ENCODE assay signal across 8 cellular contexts in genomic region chr3:44648564-44649229, GRCh38. TPM values are rescaled to one million over a fixed set of nuclear protein-coding genes. Genes with fewer than 3 reads are reported as not detected.
DNase-seq lines count a peak whose midpoint lies in the region; ATAC-seq and TF ChIP-seq lines count a peak whose summit lies in the region.

ZNF35 (plus strand) TSS chr3:44648732; CDS start chr3:44651068, 2,336 bp downstream.

- H3K9me3 Mint-ChIP-seq in IgD-negative memory B cell (peaks cover 2 to 20% (median 3%) of the 10 kb centered on the region in 3 donors), progenitor cell of endocrine pancreas (ENCODE audit: low read depth) (peaks cover 16% of the 10 kb centered on the region)

- H3K27ac Mint-ChIP-seq in IgD-negative memory B cell (peak within 1 kb of the TSS; percentile 5 to 90 (median 83)), progenitor cell of endocrine pancreas (peak within 1 kb of the TSS; percentile 96)

- DNase-seq in GM04503 (ENCODE audit: low read depth) (peak; percentile 56), RKO (ENCODE audit: low spot score) (peak; percentile 95), astrocyte of the hippocampus (ENCODE audit: low read depth, low spot score) (peak; percentile 91), hepatic stellate cell (ENCODE audit: low spot score) (peak; percentile 90), progenitor cell of endocrine pancreas (ENCODE audit: low spot score, unreplicated experiment) (peak; percentile 60), T-helper 9 cell (no peak)

- peaks cover 16% of the 10 kb centered on the region in 3 donors for H3K4me1 Mint-ChIP-seq in IgD-negative memory B cell
- peaks cover 12% of the 10 kb centered on the region for H3K4me1 Mint-ChIP-seq in progenitor cell of endocrine pancreas (ENCODE audit: low read depth)

- no peak for TF ChIP-seq CTCF in progenitor cell of endocrine pancreas (IDR thresholded peaks at IDR 0.05; ENCODE audit: unreplicated experiment)

- H3K4me3 Mint-ChIP-seq in IgD-negative memory B cell (peak within 1 kb of the TSS; percentile 92 to 97 (median 96)), progenitor cell of endocrine pancreas (ENCODE audit: low read depth) (peak within 1 kb of the TSS; percentile 92)

- peak; percentile 95 for ATAC-seq in GM21717 (IDR thresholded peaks at IDR 0.05; ENCODE audit: unreplicated experiment)

- H3K27me3 Mint-ChIP-seq in IgD-negative memory B cell (no peaks in the 10 kb centered on the region), progenitor cell of endocrine pancreas (no peaks in the 10 kb centered on the region)

- H3K36me3 Mint-ChIP-seq in IgD-negative memory B cell (peaks cover 18% of the 10 kb centered on the region), progenitor cell of endocrine pancreas (ENCODE audit: insufficient read depth) (peaks cover 51% of the 10 kb centered on the region)

RNA-seq across cellular contexts. Expression of gene ZNF35, which starts in this region (rescaled TPM):
- polyA plus RNA-seq in IgD-negative memory B cell, result 6.9 TPM
- total RNA-seq in progenitor cell of endocrine pancreas, result 19.0 and 19.3 TPM in 2 replicates
